14 cellular contexts compared by ENCODE assay signal in the genomic region with DNA sequence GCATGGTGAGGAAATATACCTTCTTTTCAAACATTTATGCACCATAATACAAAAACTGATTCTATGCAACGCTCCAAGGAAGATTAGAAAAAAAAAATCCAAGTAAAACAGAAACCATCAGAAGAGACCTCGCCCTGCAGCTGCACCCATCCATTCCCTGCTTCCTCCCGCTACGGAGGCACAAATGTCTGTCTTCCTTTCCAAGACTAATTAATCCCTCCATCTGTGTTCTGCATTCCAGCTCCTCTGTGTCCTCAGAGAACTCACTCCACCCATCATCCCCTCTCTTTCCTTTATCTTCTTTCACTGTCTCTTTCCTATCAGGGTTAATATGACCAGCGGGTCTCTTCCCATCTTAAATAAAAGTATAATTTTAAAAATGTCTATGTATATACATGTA.
"Had no signal": no experiment of that assay in that cellular context is flagged by ENCODE, and none has a peak within 500 bp of the region (broad histone marks: within the 10 kb centered on the region; RNA-seq: fewer than 3 reads in every experiment).

No MANE protein-coding gene starts in this region.

- ATAC-seq: mucosa of descending colon, psoas muscle, sciatic nerve, T-cell had no signal

- H3K4me1 ChIP-seq: colonic mucosa, psoas muscle had no signal

- H3K36me3 ChIP-seq: ascending aorta, colonic mucosa had no signal

- H3K27me3 ChIP-seq: ascending aorta, colonic mucosa had no signal

- H3K27ac ChIP-seq: ascending aorta, colonic mucosa had no signal

- DNase-seq: activated CD4-positive, alpha-beta memory T cell treated with anti-CD3 and anti-CD28 coated beads, Interleukin-2, amount 10 ng/mL, durations not matched to agents 7 days and 5 days; activated CD8-positive, alpha-beta memory T cell treated with anti-CD3 and anti-CD28 coated beads, Interleukin-2, amount 50 U/mL, for 48 hours; activated naive CD4-positive, alpha-beta T cell; colonic mucosa; effector CD4-positive, alpha-beta T cell; mucosa of descending colon; nephron progenitor cell; psoas muscle; stimulated activated CD4-positive, alpha-beta T cell treated with anti-CD3 and anti-CD28 coated beads, Interleukin-4, amount 100 ng/mL, for 1 hour; stimulated activated CD8-positive, alpha-beta memory T cell treated with anti-CD3 and anti-CD28 coated beads, Interleukin-4, amount 100 ng/mL, for 48 hours; T-cell; T1000 had no signal

- H3K9me3 ChIP-seq: ascending aorta, colonic mucosa, mucosa of descending colon, psoas muscle had no signal

- H3K4me3 ChIP-seq: ascending aorta, colonic mucosa, mucosa of descending colon, psoas muscle had no signal
